8 cellular contexts compared by ENCODE assay signal in genomic region chr19:18279266-18279515, GRCh38. TPM values are rescaled to one million over a fixed set of nuclear protein-coding genes. Genes with fewer than 3 reads are reported as not detected.
DNase-seq lines count a peak whose midpoint lies in the region; ATAC-seq and TF ChIP-seq lines count a peak whose summit lies in the region.

No MANE protein-coding gene starts in this region.

- H3K27me3 Mint-ChIP-seq in Calu3 (ENCODE audit: unreplicated experiment), result no peaks in the 10 kb centered on the region

- intact Hi-C loops in Calu3 (cut with micrococcal nuclease; ENCODE audit: unreplicated experiment), result loop anchor here (1.0 to 10.0 kb wide), 2 partner anchors 44 to 136 kb away; partner anchors contain the start of genes LSM4 and SSBP4

- no peak for ATAC-seq in GM18873 (IDR thresholded peaks at IDR 0.05; ENCODE audit: low FRiP score, unreplicated experiment)

- 0 to 1% methylated on average over 5 of the region's 5 CpGs for WGBS in esophagus, 2 donors

- DNase-seq in Calu3, result no peak
- DNase-seq in SJCRH30, result no peak
- DNase-seq in NCI-H2107 treated with DMSO at 0.1 percent for 48 hours (lab: John Stamatoyannopoulos, UW; ENCODE audit: unreplicated experiment), result no peak
- DNase-seq in HEK293T (ENCODE audit: extremely low spot score), result no peak
- no peak for DNase-seq in activated CD8-positive, alpha-beta memory T cell treated with anti-CD3 and anti-CD28 coated beads, Interleukin-2, amount 50 U/mL, for 48 hours

- H3K27ac Mint-ChIP-seq in Calu3 (ENCODE audit: unreplicated experiment), result peak overlapping the region; percentile 73

- POLR2A ChIA-PET in HEK293T (lab: Yijun Ruan, JAX), result interaction anchor here (1.2 to 9.0 kb wide), 9 partner anchors 10 to 175 kb away, joined by 3 to 491 read pairs (median 36); partner anchors contain the start of genes LSM4 and SSBP4

- peak overlapping the region; percentile 93 for H3K4me2 ChIP-seq in parathyroid adenoma (ENCODE audit: low read length)

- no peaks in the 10 kb centered on the region for H3K9me3 Mint-ChIP-seq in Calu3 (ENCODE audit: low read depth, unreplicated experiment)

- no peak overlapping the region for H2AFZ ChIP-seq in parathyroid adenoma

- H3K9ac ChIP-seq in parathyroid adenoma, result peak overlapping the region; percentile 42

- H3K9me3 ChIP-seq in SJCRH30 (replicated peaks), result no peaks in the 10 kb centered on the region
- H3K9me3 ChIP-seq in esophagus (ENCODE audit: control insufficient read depth in 2 of 2, insufficient read depth in 1 of 2, low read depth in 1 of 2, low read length in 1 of 2), result no peaks in the 10 kb centered on the region
- H3K9me3 ChIP-seq in parathyroid adenoma (ENCODE audit: control insufficient read depth, low read length), result no peaks in the 10 kb centered on the region

- peaks cover 10% of the 10 kb centered on the region for H3K36me3 ChIP-seq in SJCRH30
- H3K36me3 ChIP-seq in esophagus (ENCODE audit: control insufficient read depth in 2 of 2, insufficient read depth in 2 of 2, low read length in 1 of 2), result peaks cover 0 to 12% of the 10 kb centered on the region in 2 donors
- peaks cover 4% of the 10 kb centered on the region for H3K36me3 ChIP-seq in parathyroid adenoma (ENCODE audit: control insufficient read depth, insufficient read depth, low read length)

- TF ChIP-seq CTCF in Calu3 (IDR thresholded peaks at IDR 0.05; ENCODE audit: unreplicated experiment) (no peak), parathyroid adenoma (IDR thresholded peaks at IDR 0.05) (no peak)

- H3K27me3 ChIP-seq in SJCRH30, result no peaks in the 10 kb centered on the region
- no peaks in the 10 kb centered on the region for H3K27me3 ChIP-seq in esophagus (ENCODE audit: control insufficient read depth in 1 of 2, insufficient read depth in 2 of 2, low read length in 2 of 2)
- H3K27me3 ChIP-seq in parathyroid adenoma (ENCODE audit: control insufficient read depth, insufficient read depth, low read length), result no peaks in the 10 kb centered on the region

- H3K27ac ChIP-seq in SJCRH30 (no peak overlapping the region), esophagus (ENCODE audit: low read depth in 2 of 2, low read length in 1 of 2) (peak overlapping the region; percentile 100), parathyroid adenoma (peak overlapping the region; percentile 100)

- CTCF ChIA-PET in Calu3 (lab: Charles Lee), result interaction anchor here (0.7 to 2.4 kb wide), 12 partner anchors 10 to 139 kb away, joined by 3 to 48 read pairs (median 4); partner anchors contain the start of genes GDF15 and LSM4
- CTCF ChIA-PET in HEK293T (lab: Yijun Ruan, JAX), result interaction anchor here (0.6 to 5.9 kb wide), 22 partner anchors 9 to 161 kb away, joined by 3 to 77 read pairs (median 9); partner anchors contain the start of genes LSM4 and MPV17L2

- H3K4me3 ChIP-seq in SJCRH30 (peak overlapping the region; percentile 89), esophagus (ENCODE audit: low read depth in 1 of 2, low read length in 2 of 2) (peak overlapping the region; percentile 48 to 67), parathyroid adenoma (ENCODE audit: low read depth, low read length) (peak overlapping the region; percentile 100)

- peaks cover 10% of the 10 kb centered on the region for H3K4me1 ChIP-seq in SJCRH30
- peaks cover 2 to 14% of the 10 kb centered on the region in 2 donors for H3K4me1 ChIP-seq in esophagus (ENCODE audit: control insufficient read depth in 2 of 2, insufficient read depth in 2 of 2, low read length in 1 of 2)
- peaks cover 38% of the 10 kb centered on the region for H3K4me1 ChIP-seq in parathyroid adenoma

- BruUV-seq in Calu3 (replicated peaks; lab: Mats Ljungman, UMichigan), result no TSS peak

- peaks cover 14% of the 10 kb centered on the region for H3K79me2 ChIP-seq in parathyroid adenoma

- peak overlapping the region; percentile 74 for H3K4me3 Mint-ChIP-seq in Calu3 (ENCODE audit: low read depth, unreplicated experiment)

- H3K36me3 Mint-ChIP-seq in Calu3 (ENCODE audit: insufficient read depth, unreplicated experiment), result peaks cover 76% of the 10 kb centered on the region

- peaks cover 17% of the 10 kb centered on the region for H3K4me1 Mint-ChIP-seq in Calu3 (ENCODE audit: low read depth, unreplicated experiment)

TF ChIP-seq in HEK293T, 16 proteins besides CTCF, POLR2A, EP300 and RAD21:
- TF ChIP-seq TARDBP (IDR thresholded peaks at IDR 0.05) (no peak), ELF4 (IDR thresholded peaks at IDR 0.05) (no peak), NFRKB (IDR thresholded peaks at IDR 0.05) (no peak), HDGF (IDR thresholded peaks at IDR 0.05; ENCODE audit: borderline replicate concordance) (no peak), FOXK2 (IDR thresholded peaks at IDR 0.05) (no peak), ARNT (IDR thresholded peaks at IDR 0.05) (no peak), L3MBTL2 (conservative IDR thresholded peaks at IDR 0.05) (no peak), LEF1 (IDR thresholded peaks at IDR 0.05; ENCODE audit: borderline replicate concordance) (no peak), FOXA1 (IDR thresholded peaks at IDR 0.05) (no peak), BHLHE40 (IDR thresholded peaks at IDR 0.05; ENCODE audit: borderline replicate concordance) (no peak), SP1 (IDR thresholded peaks at IDR 0.05) (no peak), CTBP1 (IDR thresholded peaks at IDR 0.05; ENCODE audit: borderline replicate concordance) (no peak), SUZ12 (IDR thresholded peaks at IDR 0.05) (no peak), FOXM1 (IDR thresholded peaks at IDR 0.05; ENCODE audit: borderline replicate concordance) (no peak), ZNF384 (IDR thresholded peaks at IDR 0.05) (no peak)
- TF ChIP-seq, protein P1, sequence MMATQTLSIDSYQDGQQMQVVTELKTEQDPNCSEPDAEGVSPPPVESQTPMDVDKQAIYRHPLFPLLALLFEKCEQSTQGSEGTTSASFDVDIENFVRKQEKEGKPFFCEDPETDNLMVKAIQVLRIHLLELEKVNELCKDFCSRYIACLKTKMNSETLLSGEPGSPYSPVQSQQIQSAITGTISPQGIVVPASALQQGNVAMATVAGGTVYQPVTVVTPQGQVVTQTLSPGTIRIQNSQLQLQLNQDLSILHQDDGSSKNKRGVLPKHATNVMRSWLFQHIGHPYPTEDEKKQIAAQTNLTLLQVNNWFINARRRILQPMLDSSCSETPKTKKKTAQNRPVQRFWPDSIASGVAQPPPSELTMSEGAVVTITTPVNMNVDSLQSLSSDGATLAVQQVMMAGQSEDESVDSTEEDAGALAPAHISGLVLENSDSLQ (IDR thresholded peaks at IDR 0.05), result no peak

RNA-seq across cellular contexts. Expression of gene JUND, which starts 2.2 kb away (rescaled TPM):
- 44.9 and 60.9 TPM in 2 replicates for total RNA-seq in Calu3 (2022)
- total RNA-seq in SJCRH30 (2014; rRNA removed; shearing (Covaris generic)), result 70.1 and 94.9 TPM in 2 replicates
- polyA plus RNA-seq in esophagus, result 10 to 100 TPM; 57.9 to 84.5 TPM

RNA-seq across cellular contexts. Expression of gene IQCN, which starts 4.9 kb away (rescaled TPM):
- 1.5 and 1.6 TPM in 2 replicates for total RNA-seq in Calu3 (2022)
- total RNA-seq in SJCRH30 (2014; rRNA removed; shearing (Covaris generic)), result 0.03 and 0.06 TPM in 2 replicates
- 10 to 100 TPM in 1 of 2 donors, under 1 TPM in 1; 0.88 to 12.2 TPM for polyA plus RNA-seq in esophagus

RNA-seq across cellular contexts. Expression of gene LSM4, which starts 43.7 kb away (rescaled TPM):
- 111 and 115 TPM in 2 replicates for total RNA-seq in Calu3 (2022)
- 378 and 427 TPM in 2 replicates for total RNA-seq in SJCRH30 (2014; rRNA removed; shearing (Covaris generic))
- 100 to 1,000 TPM in 1 of 2 donors, 10 to 100 TPM in 1; 96.9 to 113 TPM for polyA plus RNA-seq in esophagus

RNA-seq across cellular contexts. Expression of gene PDE4C, which starts 53.0 kb away (rescaled TPM):
- total RNA-seq in Calu3 (2022), result 0.90 and 2.4 TPM in 2 replicates
- 0.81 and 1.3 TPM in 2 replicates for total RNA-seq in SJCRH30 (2014; rRNA removed; shearing (Covaris generic))
- under 1 TPM; 0.07 to 0.39 TPM for polyA plus RNA-seq in esophagus
